Comparison of ENCODE assay signal across 8 cellular contexts in genomic region chr5:55172937-55173695, GRCh38. TPM values are rescaled to one million over a fixed set of nuclear protein-coding genes. Genes with fewer than 3 reads are reported as not detected.
DNase-seq lines count a peak whose midpoint lies in the region; ATAC-seq lines count a peak whose summit lies in the region.

CDC20B (minus strand) TSS chr5:55173177; CDS start chr5:55173000, 177 bp downstream.

- H3K9ac ChIP-seq in mesendoderm (ENCODE audit: low read length): peak within 1 kb of the TSS; percentile 7

- H3K4me1 ChIP-seq in effector memory CD4-positive, alpha-beta T cell (ENCODE audit: control insufficient read depth, insufficient read depth, low read length, poor library complexity, severe bottlenecking): peaks cover 24% of the 10 kb centered on the region
- peaks cover 3% of the 10 kb centered on the region for H3K4me1 ChIP-seq in mesendoderm (ENCODE audit: control insufficient read depth, low read depth, low read length)

- H3K79me2 ChIP-seq in mesendoderm (ENCODE audit: control insufficient read depth, insufficient read depth, low read length): no peaks in the 10 kb centered on the region

- no peaks in the 10 kb centered on the region for H3K79me1 ChIP-seq in mesendoderm (ENCODE audit: low read length)

- H2BK5ac ChIP-seq in mesendoderm (ENCODE audit: low read length): no peak within 1 kb of the TSS

- no peak within 1 kb of the TSS for H4K8ac ChIP-seq in mesendoderm (ENCODE audit: low read depth, low read length)

- CTCF ChIA-PET in activated CD4-positive, alpha-beta memory T cell treated with anti-CD3 and anti-CD28 coated beads, Interleukin-2, amount 10 ng/mL, durations not matched to agents 7 days and 5 days (lab: Charles Lee): interaction anchor here (0.8 to 2.6 kb wide), 6 partner anchors 12 to 531 kb away, joined by 3 to 15 read pairs (median 6); partner anchors contain the start of genes DHX29 and MTREX

- POLR2A ChIA-PET in activated CD4-positive, alpha-beta memory T cell treated with anti-CD3 and anti-CD28 coated beads, Interleukin-2, amount 10 ng/mL, durations not matched to agents 7 days and 5 days (lab: Charles Lee): no interaction called here

- H3K4me2 ChIP-seq in mesendoderm (ENCODE audit: low read length): peak within 1 kb of the TSS; percentile 84

- no CpG with 5 or more reads among the region's 69 CpGs for WGBS in mesendoderm (ENCODE audit: extremely low coverage, insufficient coverage, low lambda C conversion rate)

- H3K23ac ChIP-seq in mesendoderm (ENCODE audit: low read length): no peak within 1 kb of the TSS

- no peak within 1 kb of the TSS for H2BK120ac ChIP-seq in mesendoderm (ENCODE audit: low read depth, low read length)

- no peak within 1 kb of the TSS for H2AK5ac ChIP-seq in mesendoderm (ENCODE audit: low read length)

- H3K27me3 ChIP-seq in effector memory CD4-positive, alpha-beta T cell (replicated peaks; ENCODE audit: control insufficient read depth, insufficient read depth, low read length, poor library complexity, severe bottlenecking): peaks cover 41% of the 10 kb centered on the region
- H3K27me3 ChIP-seq in mesendoderm (ENCODE audit: insufficient read depth, low read length, poor library complexity): peaks cover 22% of the 10 kb centered on the region

- H3K4ac ChIP-seq in mesendoderm (ENCODE audit: low read depth, low read length): no peak within 1 kb of the TSS

- no peaks in the 10 kb centered on the region for H3K9me3 ChIP-seq in effector memory CD4-positive, alpha-beta T cell (ENCODE audit: control insufficient read depth, low read length)

- H3K56ac ChIP-seq in mesendoderm (ENCODE audit: low read length): peak within 1 kb of the TSS; percentile 26

- no peaks in the 10 kb centered on the region for H3K36me3 Mint-ChIP-seq in activated CD4-positive, alpha-beta memory T cell treated with anti-CD3 and anti-CD28 coated beads, Interleukin-2, amount 10 ng/mL, durations not matched to agents 7 days and 5 days (ENCODE audit: low read depth)

- H3K4me3 ChIP-seq in effector memory CD4-positive, alpha-beta T cell (ENCODE audit: insufficient read depth, low read depth, low read length, poor library complexity, severe bottlenecking): peak within 1 kb of the TSS; percentile 50
- H3K4me3 ChIP-seq in mesendoderm (ENCODE audit: low read length): peak within 1 kb of the TSS; percentile 17

- peaks cover 70% of the 10 kb centered on the region for H3K27me3 Mint-ChIP-seq in activated CD4-positive, alpha-beta memory T cell treated with anti-CD3 and anti-CD28 coated beads, Interleukin-2, amount 10 ng/mL, durations not matched to agents 7 days and 5 days

- no peak within 1 kb of the TSS for H4K5ac ChIP-seq in mesendoderm (ENCODE audit: low read length)

- DNase-seq in Ammon's horn (ENCODE audit: low spot score) (peak; percentile 27), NCI-H69 (lab: John Stamatoyannopoulos, UW) (peak; percentile 98), mesendoderm (peak; percentile 84)
- DNase-seq in activated CD4-positive, alpha-beta memory T cell treated with anti-CD3 and anti-CD28 coated beads, Interleukin-2, amount 10 ng/mL, durations not matched to agents 7 days and 5 days: peak; percentile 73
- DNase-seq in effector memory CD4-positive, alpha-beta T cell: peak; percentile 63 to 74 (median 70)
- peak; percentile 30 for DNase-seq in stimulated activated CD8-positive, alpha-beta memory T cell treated with anti-CD3 and anti-CD28 coated beads, Interleukin-15, amount 100 ng/mL, for 1 hour (ENCODE audit: low read depth)

- H3K9me3 Mint-ChIP-seq in activated CD4-positive, alpha-beta memory T cell treated with anti-CD3 and anti-CD28 coated beads, Interleukin-2, amount 10 ng/mL, durations not matched to agents 7 days and 5 days: no peaks in the 10 kb centered on the region

- no peak within 1 kb of the TSS for H3K18ac ChIP-seq in mesendoderm (ENCODE audit: low read length)

- H3K4me3 Mint-ChIP-seq in activated CD4-positive, alpha-beta memory T cell treated with anti-CD3 and anti-CD28 coated beads, Interleukin-2, amount 10 ng/mL, durations not matched to agents 7 days and 5 days: peak within 1 kb of the TSS; percentile 77

- ATAC-seq in GM19328 (IDR thresholded peaks at IDR 0.05; ENCODE audit: unreplicated experiment) (peak; percentile 78), HG03439 (IDR thresholded peaks at IDR 0.05; ENCODE audit: unreplicated experiment) (peak; percentile 80)

- no peak within 1 kb of the TSS for H3K27ac Mint-ChIP-seq in activated CD4-positive, alpha-beta memory T cell treated with anti-CD3 and anti-CD28 coated beads, Interleukin-2, amount 10 ng/mL, durations not matched to agents 7 days and 5 days

- no peak within 1 kb of the TSS for H3K27ac ChIP-seq in effector memory CD4-positive, alpha-beta T cell (ENCODE audit: insufficient read depth, low read length, poor library complexity, severe bottlenecking)
- H3K27ac ChIP-seq in mesendoderm (ENCODE audit: low read depth, low read length): no peak within 1 kb of the TSS

- no peaks in the 10 kb centered on the region for H3K36me3 ChIP-seq in effector memory CD4-positive, alpha-beta T cell (ENCODE audit: control insufficient read depth, insufficient read depth, low read length)
- no peaks in the 10 kb centered on the region for H3K36me3 ChIP-seq in mesendoderm (ENCODE audit: control insufficient read depth, insufficient read depth, low read length)

- H2BK15ac ChIP-seq in mesendoderm (replicated peaks; ENCODE audit: low read depth): no peak within 1 kb of the TSS

- H3K4me1 Mint-ChIP-seq in activated CD4-positive, alpha-beta memory T cell treated with anti-CD3 and anti-CD28 coated beads, Interleukin-2, amount 10 ng/mL, durations not matched to agents 7 days and 5 days: peaks cover 39% of the 10 kb centered on the region

RNA-seq across cellular contexts. Expression of gene CDC20B, which starts in this region (rescaled TPM):
- total RNA-seq in activated CD4-positive, alpha-beta memory T cell treated with anti-CD3 and anti-CD28 coated beads, Interleukin-2, amount 10 ng/mL, durations not matched to agents 7 days and 5 days: under 1 TPM; 0.13 to 0.18 TPM
- 0.08 TPM for polyA plus RNA-seq in mesendoderm (2013, experiment 1 of 2)
- 0.07 TPM for polyA plus RNA-seq in mesendoderm (2013, experiment 2 of 2)

Comparison
In these comparisons a context has a peak if more than half of its experiments do, and no peak if none do; other contexts are left out.
1. Peak in DNase-seq in activated CD4-positive, alpha-beta memory T cell treated with anti-CD3 and anti-CD28 coated beads, Interleukin-2, amount 10 ng/mL, durations not matched to agents 7 days and 5 days; RNA of the gene not detected or under 1 TPM.
2. DNase-seq: peak in every context shown above with its lines; median percentile 98 in NCI-H69; 84 in mesendoderm; 73 in activated CD4-positive, alpha-beta memory T cell treated with anti-CD3 and anti-CD28 coated beads, Interleukin-2, amount 10 ng/mL, durations not matched to agents 7 days and 5 days; 70 in effector memory CD4-positive, alpha-beta T cell; 30 in stimulated activated CD8-positive, alpha-beta memory T cell treated with anti-CD3 and anti-CD28 coated beads, Interleukin-15, amount 100 ng/mL, for 1 hour; 27 in Ammon's horn.